Comparison of ENCODE assay signal across 12 cellular contexts in genomic region chr15:91135201-91136130, GRCh38.
DNase-seq lines count a peak whose midpoint lies in the region; ATAC-seq and TF ChIP-seq lines count a peak whose summit lies in the region.
"Had no signal": no experiment of that assay in that cellular context is flagged by ENCODE, and none has a peak within 500 bp of the region (broad histone marks: within the 10 kb centered on the region; RNA-seq: fewer than 3 reads in every experiment).

No MANE protein-coding gene starts in this region.

- peak; percentile 63 for DNase-seq in GM06990 (ENCODE audit: extremely low read depth, insufficient read length)
- no peak for DNase-seq in activated CD4-positive, CD25-positive, alpha-beta regulatory T cell treated with anti-CD3 and anti-CD28 coated beads, Interleukin-2, amount 50 U/mL, for 72 hours
- no peak for DNase-seq in NCI-H446 treated with DMSO at 0.1 percent for 48 hours (lab: John Stamatoyannopoulos, UW)
- no peak for DNase-seq in KG1 (lab: John Stamatoyannopoulos, UW)
- no peak for DNase-seq in GM03348 (ENCODE audit: low spot score)
- DNase-seq: activated naive CD4-positive, alpha-beta T cell; GDM1; mesendoderm; uterus had no signal

- no peaks in the 10 kb centered on the region for H3K27me3 ChIP-seq in GM06990 (replicated peaks; ENCODE audit: control insufficient read depth, insufficient read depth, low read length)
- H3K27me3 ChIP-seq: uterus had no signal

- H3K4me3 ChIP-seq in GM06990 (replicated peaks; ENCODE audit: low read depth, low read length): no peak overlapping the region
- H3K4me3 ChIP-seq: uterus had no signal

- no peak for TF ChIP-seq CTCF in GM06990 (IDR thresholded peaks at IDR 0.05; ENCODE audit: insufficient read depth, low read length, poor library complexity, severe bottlenecking)

- no peaks in the 10 kb centered on the region for H3K36me3 ChIP-seq in GM06990 (ENCODE audit: control insufficient read depth, insufficient read depth, low read length)
- H3K36me3 ChIP-seq: uterus had no signal

- peak; percentile 88 for ATAC-seq in GM19351 (IDR thresholded peaks at IDR 0.05; ENCODE audit: unreplicated experiment)
- peak; percentile 65 for ATAC-seq in HG02763 (IDR thresholded peaks at IDR 0.05; ENCODE audit: unreplicated experiment)
- peak; percentile 85 for ATAC-seq in HG03575 (IDR thresholded peaks at IDR 0.05; ENCODE audit: extremely low read depth, insufficient number of reproducible peaks, low FRiP score, unreplicated experiment)
